1 cellular context compared by ENCODE assay signal in genomic region chr17:19024101-19025078, GRCh38.
A peak's percentile ranks its signal among the peaks of the same experiment; 100 is the strongest.
TF ChIP-seq lines count a peak whose summit lies in the region.

No MANE protein-coding gene starts in this region.

TF ChIP-seq in HepG2, 621 proteins besides CTCF, POLR2A, EP300 and RAD21 (continued from another document):
- TF ChIP-seq ARID4A (CRISPR knock-in tag; IDR thresholded peaks at IDR 0.05; ENCODE audit: borderline replicate concordance) (no peak), SAFB2 (CRISPR knock-in tag; IDR thresholded peaks at IDR 0.05; ENCODE audit: borderline replicate concordance, low read depth) (no peak), ZNF768 (CRISPR knock-in tag; IDR thresholded peaks at IDR 0.05) (peak; percentile 26; the same call in 1 of the 2 replicates), MAF1 (CRISPR knock-in tag; IDR thresholded peaks at IDR 0.05; ENCODE audit: borderline replicate concordance) (no peak), CREBL2 (CRISPR knock-in tag; IDR thresholded peaks at IDR 0.05; ENCODE audit: borderline replicate concordance) (no peak)
